10 cellular contexts compared by ENCODE assay signal in genomic region chr3:46977811-46978195, GRCh38. TPM values are rescaled to one million over a fixed set of nuclear protein-coding genes. Genes with fewer than 3 reads are reported as not detected.
A peak's percentile ranks its signal among the peaks of the same experiment; 100 is the strongest.
DNase-seq lines count a peak whose midpoint lies in the region; ATAC-seq, FAIRE-seq and TF ChIP-seq lines count a peak whose summit lies in the region.
"Had no signal": no experiment of that assay in that cellular context is flagged by ENCODE, and none has a peak within 500 bp of the region (broad histone marks: within the 10 kb centered on the region; RNA-seq: fewer than 3 reads in every experiment).

No MANE protein-coding gene starts in this region.

- TF ChIP-seq POLR2A in H1 (IDR thresholded peaks at IDR 0.05; ENCODE audit: control extremely low read depth in 1 of 2, low read depth in 2 of 2, low read length in 2 of 2): no peak

- no peak overlapping the region for H3K18ac ChIP-seq in H1 (ENCODE audit: extremely low read depth, low read length)

- H3K4ac ChIP-seq in H1 (replicated peaks; ENCODE audit: insufficient read length, low read depth, low read length): peak overlapping the region; percentile 83

- H3K23me2 ChIP-seq in H1 (ENCODE audit: low read depth, low read length): peaks cover 10% of the 10 kb centered on the region; the same call in 1 of the 2 replicates

- no peak for ATAC-seq in CD4-positive, CD25-positive, alpha-beta regulatory T cell (ENCODE audit: low read depth in 2 of 2)

- DNase-seq in CD4-positive, CD25-positive, alpha-beta regulatory T cell: no peak
- DNase-seq in H1 (ENCODE audit: low read depth in 1 of 2, low spot score in 2 of 2) (no peak), NCI-H526 (lab: John Stamatoyannopoulos, UW) (no peak), mucosa of gallbladder (ENCODE audit: low spot score) (no peak), NCI-H446 (lab: John Stamatoyannopoulos, UW) (no peak)
- no peak for DNase-seq in activated CD4-positive, CD25-positive, alpha-beta regulatory T cell treated with anti-CD3 and anti-CD28 coated beads, Interleukin-2, amount 50 U/mL, for 72 hours
- DNase-seq: NCI-H510A had no signal

- peak overlapping the region; percentile 18 for H3K4me3 ChIP-seq in CD4-positive, CD25-positive, alpha-beta regulatory T cell (ENCODE audit: low read depth, low read length)
- no peak overlapping the region for H3K4me3 ChIP-seq in OCI-LY3 (ENCODE audit: low read length)
- no peak overlapping the region for H3K4me3 ChIP-seq in H1 (ENCODE audit: extremely low read depth in 1 of 4, insufficient read depth in 2 of 4, low read depth in 3 of 4, low read length in 4 of 4)
- H3K4me3 ChIP-seq in neutrophil (ENCODE audit: low read depth in 1 of 2, low read length in 1 of 2): peak overlapping the region; percentile 1 to 79

- no peaks in the 10 kb centered on the region for H3K9me3 ChIP-seq in CD4-positive, CD25-positive, alpha-beta regulatory T cell (ENCODE audit: control insufficient read depth in 2 of 2, low read length in 2 of 2)
- H3K9me3 ChIP-seq in OCI-LY3 (ENCODE audit: insufficient read depth, low read length) (no peaks in the 10 kb centered on the region), H1 (ENCODE audit: insufficient read depth in 2 of 2, low read depth in 1 of 2, low read length in 1 of 2) (no peaks in the 10 kb centered on the region), neutrophil (no peaks in the 10 kb centered on the region)

- H2AFZ ChIP-seq in OCI-LY3 (ENCODE audit: low read depth, low read length) (no peak overlapping the region), H1 (ENCODE audit: low read length) (no peak overlapping the region)

- CTCF ChIA-PET in H1 (lab: Charles Lee; ENCODE audit: partially characterized antibody): interaction anchor here (0.6 to 13.0 kb wide), 4 partner anchors 25 to 125 kb away, joined by 3 to 130 read pairs (median 6); no protein-coding TSS in a partner anchor

- peak overlapping the region; percentile 75 to 98 (median 77) for H3K27ac Mint-ChIP-seq in CD4-positive, CD25-positive, alpha-beta regulatory T cell

- no peak overlapping the region for H4K5ac ChIP-seq in H1 (ENCODE audit: insufficient read length, low read depth, low read length)

- H4K8ac ChIP-seq in H1 (ENCODE audit: extremely low read depth, insufficient read depth, low read length): peak overlapping the region; percentile 59

- peaks cover 79% of the 10 kb centered on the region for H3K4me1 ChIP-seq in CD4-positive, CD25-positive, alpha-beta regulatory T cell (ENCODE audit: control insufficient read depth, insufficient read depth, low read length, poor library complexity, severe bottlenecking)
- H3K4me1 ChIP-seq in OCI-LY3 (ENCODE audit: low read length) (peaks cover 39% of the 10 kb centered on the region), H1 (replicated peaks in 1 of 4; ENCODE audit: control insufficient read depth in 3 of 4, insufficient read depth in 4 of 4, low read length in 3 of 4) (peaks cover 3 to 27% (median 16%) of the 10 kb centered on the region in 4 experiments), neutrophil (ENCODE audit: control insufficient read depth in 1 of 2, insufficient read depth in 1 of 2, low read depth in 1 of 2, low read length in 1 of 2) (peaks cover 80 to 82% of the 10 kb centered on the region in 2 experiments)

- peaks cover 5% of the 10 kb centered on the region for H3K27me3 Mint-ChIP-seq in CD4-positive, CD25-positive, alpha-beta regulatory T cell

- no peak overlapping the region for H3K9ac ChIP-seq in OCI-LY3 (ENCODE audit: low read length)
- H3K9ac ChIP-seq in H1 (replicated peaks in 1 of 4; ENCODE audit: extremely low read depth in 1 of 4, low read depth in 3 of 4, low read length in 3 of 4): no peak overlapping the region

- no peak overlapping the region for H2BK120ac ChIP-seq in H1 (replicated peaks; ENCODE audit: low read depth, low read length)

- H3K79me2 ChIP-seq in OCI-LY3 (ENCODE audit: low read length): peaks cover 72% of the 10 kb centered on the region
- peaks cover 21 to 37% of the 10 kb centered on the region in 2 experiments for H3K79me2 ChIP-seq in H1 (ENCODE audit: control insufficient read depth in 1 of 2, insufficient read depth in 2 of 2, low read length in 2 of 2)

- H3K4me2 ChIP-seq in OCI-LY3 (ENCODE audit: low read length): peak overlapping the region; percentile 94
- no peak overlapping the region; a peak in 2 of 4 replicates for H3K4me2 ChIP-seq in H1 (ENCODE audit: insufficient read depth in 1 of 2, low read depth in 2 of 2, low read length in 2 of 2)

- H3K23ac ChIP-seq in H1 (ENCODE audit: insufficient read length): no peak overlapping the region

- H3K14ac ChIP-seq in H1 (ENCODE audit: insufficient read length): no peak overlapping the region

- no peaks in the 10 kb centered on the region for H3K36me3 ChIP-seq in CD4-positive, CD25-positive, alpha-beta regulatory T cell (ENCODE audit: control insufficient read depth, insufficient read depth, low read length)
- H3K36me3 ChIP-seq in OCI-LY3 (replicated peaks; ENCODE audit: low read depth, low read length) (peaks cover 18% of the 10 kb centered on the region), H1 (ENCODE audit: control insufficient read depth in 2 of 4, insufficient read depth in 4 of 4, low read length in 3 of 4) (no peaks in the 10 kb centered on the region; a peak in 1 of 8 replicates), neutrophil (no peaks in the 10 kb centered on the region)

- no peak overlapping the region for H2BK5ac ChIP-seq in H1 (ENCODE audit: low read depth, low read length)

- peaks cover 2% of the 10 kb centered on the region; the same call in 1 of the 2 replicates for H3K79me1 ChIP-seq in H1 (ENCODE audit: low read depth, low read length)

- H2BK15ac ChIP-seq in H1 (ENCODE audit: low read length): peak overlapping the region; percentile 46; the same call in 1 of the 2 replicates

- H4K91ac ChIP-seq in H1 (replicated peaks; ENCODE audit: insufficient read length, low read length): no peak overlapping the region

- H2BK20ac ChIP-seq in H1 (ENCODE audit: low read length): 0 out of 2 replicates have a peak overlapping the region, but pooled peaks have one; percentile 18

- H4K20me1 ChIP-seq in OCI-LY3 (ENCODE audit: insufficient read depth, low read length): peaks cover 18% of the 10 kb centered on the region; the same call in 1 of the 2 replicates
- H4K20me1 ChIP-seq in H1 (replicated peaks in 1 of 2; ENCODE audit: control insufficient read depth in 1 of 2, insufficient read depth in 2 of 2, low read length in 2 of 2): peaks cover 4 to 15% of the 10 kb centered on the region in 2 experiments

- H3K36me3 Mint-ChIP-seq in CD4-positive, CD25-positive, alpha-beta regulatory T cell: peaks cover 2% of the 10 kb centered on the region

- H3K9me3 Mint-ChIP-seq in CD4-positive, CD25-positive, alpha-beta regulatory T cell: no peaks in the 10 kb centered on the region

- no peak for TF ChIP-seq CTCF in OCI-LY3 (IDR thresholded peaks at IDR 0.05; ENCODE audit: low read depth, low read length)
- TF ChIP-seq CTCF in H1 (IDR thresholded peaks at IDR 0.05; ENCODE audit: control extremely low read depth in 1 of 3, insufficient read depth in 1 of 3, low read depth in 1 of 3, low read length in 3 of 3): no peak
- TF ChIP-seq CTCF in neutrophil (IDR thresholded peaks at IDR 0.05): no peak

- peak overlapping the region; percentile 97 to 99 (median 99) for H3K4me3 Mint-ChIP-seq in CD4-positive, CD25-positive, alpha-beta regulatory T cell

- 94% methylated on average over 5 of the region's 5 CpGs; no CpG with 5 or more reads in 1 of the 2 experiments for WGBS in H1 (ENCODE audit: extremely low coverage in 1 of 2, insufficient coverage in 1 of 2, insufficient read length in 1 of 2, insufficient replicate concordance in 2 of 2, low coverage in 1 of 2, low lambda C conversion rate in 2 of 2, missing lambda C conversion rate in 1 of 2), 2 experiments

- no peak for TF ChIP-seq EP300 in H1 (IDR thresholded peaks at IDR 0.05; ENCODE audit: borderline replicate concordance in 1 of 2, low read depth in 2 of 2, low read length in 2 of 2)

- POLR2A ChIA-PET in H1 (lab: Charles Lee; ENCODE audit: partially characterized antibody): interaction anchor here (0.7 to 2.8 kb wide), 6 partner anchors 11 to 65 kb away, joined by 3 to 12 read pairs (median 4); no protein-coding TSS in a partner anchor

- peaks cover 12 to 75% (median 46%) of the 10 kb centered on the region in 4 donors for H3K4me1 Mint-ChIP-seq in CD4-positive, CD25-positive, alpha-beta regulatory T cell

- H2BK12ac ChIP-seq in H1 (ENCODE audit: low read depth, low read length): peak overlapping the region; percentile 1; the same call in 1 of the 2 replicates

- 0 out of 2 replicates have a peak overlapping the region, but pooled peaks have one; percentile 65 for H2AK5ac ChIP-seq in H1 (ENCODE audit: low read depth, low read length)

- no peak for TF ChIP-seq RAD21 in H1 (IDR thresholded peaks at IDR 0.05 in 1 of 2, conservative IDR thresholded peaks at IDR 0.05 in 1 of 2; ENCODE audit: low read depth in 2 of 2, low read length in 2 of 2)

- no peak for FAIRE-seq in H1 (lab: Jason Lieb, UNC)
- FAIRE-seq: bronchial epithelial cell had no signal

- H3K27me3 ChIP-seq in CD4-positive, CD25-positive, alpha-beta regulatory T cell (ENCODE audit: control insufficient read depth, insufficient read depth, low read length): no peaks in the 10 kb centered on the region
- H3K27me3 ChIP-seq in OCI-LY3 (ENCODE audit: low read depth, low read length): no peaks in the 10 kb centered on the region
- H3K27me3 ChIP-seq in H1 (replicated peaks in 1 of 4; ENCODE audit: control insufficient read depth in 3 of 4, extremely low read depth in 1 of 4, insufficient read depth in 3 of 4, low read length in 3 of 4): peaks cover 0 to 12% (median 3%) of the 10 kb centered on the region in 4 experiments; a peak in 3 of 7 replicates
- H3K27me3 ChIP-seq in neutrophil: no peaks in the 10 kb centered on the region

- H3K56ac ChIP-seq in H1 (replicated peaks; ENCODE audit: insufficient read length, low read depth, low read length): no peak overlapping the region

- H3K27ac ChIP-seq in CD4-positive, CD25-positive, alpha-beta regulatory T cell (ENCODE audit: insufficient read depth, low read length, poor library complexity, severe bottlenecking): peak overlapping the region; percentile 80
- no peak overlapping the region for H3K27ac ChIP-seq in OCI-LY3 (ENCODE audit: low read length)
- no peak overlapping the region for H3K27ac ChIP-seq in H1 (ENCODE audit: low read depth, low read length)
- peak overlapping the region; percentile 87 for H3K27ac ChIP-seq in neutrophil

RNA-seq across cellular contexts. Expression of gene CCDC12, which starts 1.3 kb away (rescaled TPM):
- total RNA-seq in CD4-positive, CD25-positive, alpha-beta regulatory T cell: 71.8 TPM
- 100 to 1,000 TPM in 3 of 4 donors, 10 to 100 TPM in 1; 90.4 to 116 (median 106) TPM for polyA plus RNA-seq in CD4-positive, CD25-positive, alpha-beta regulatory T cell
- total RNA-seq in H1 (2021; fragmentation: NEBNext Ultra II Directional; extraction: Animal tissue kit (Norgen Biotek cat#: 25700)): 41.3 and 44.4 TPM in 2 replicates
- polyA plus RNA-seq in H1 (2011; rRNA removed): 29.5 and 41.5 TPM in 2 replicates
- 57.2 TPM for polyA plus RNA-seq in H1 (2011; cell fraction: cytosol; rRNA removed)
- polyA plus RNA-seq in H1 (2011; cell fraction: nucleus; rRNA removed): 37.1 TPM
- polyA plus RNA-seq in H1 (2012, experiment 1 of 2): 50.0 to 59.6 TPM (median 58.4 TPM) in 4 replicates
- 27.9 TPM for polyA plus RNA-seq in H1 (2012, experiment 2 of 2)
- 39.5 TPM for polyA plus RNA-seq in H1 (2013, experiment 1 of 2)
- polyA plus RNA-seq in H1 (2013, experiment 2 of 2): 41.8 TPM
- 20.6 and 38.9 TPM in 2 replicates for polyA minus RNA-seq in H1 (2011; rRNA and poly(A)+ RNA removed)
- 12.0 TPM for polyA minus RNA-seq in H1 (2011; cell fraction: cytosol; rRNA and poly(A)+ RNA removed)
- polyA minus RNA-seq in H1 (2011; cell fraction: nucleus; rRNA and poly(A)+ RNA removed): 55.5 TPM
- total RNA-seq in mucosa of gallbladder: 50.0 TPM

RNA-seq across cellular contexts. Expression of gene NBEAL2, which starts 1.7 kb away (rescaled TPM):
- total RNA-seq in CD4-positive, CD25-positive, alpha-beta regulatory T cell: 429 TPM
- 10 to 100 TPM in 2 of 4 donors, 1 to 10 TPM in 2; 4.7 to 13.5 (median 8.6) TPM for polyA plus RNA-seq in CD4-positive, CD25-positive, alpha-beta regulatory T cell
- 45.8 and 46.9 TPM in 2 replicates for total RNA-seq in H1 (2021; fragmentation: NEBNext Ultra II Directional; extraction: Animal tissue kit (Norgen Biotek cat#: 25700))
- 27.3 and 47.8 TPM in 2 replicates for polyA plus RNA-seq in H1 (2011; rRNA removed)
- 30.9 TPM for polyA plus RNA-seq in H1 (2011; cell fraction: cytosol; rRNA removed)
- polyA plus RNA-seq in H1 (2011; cell fraction: nucleus; rRNA removed): 332 TPM
- polyA plus RNA-seq in H1 (2012, experiment 1 of 2): 36.4 to 64.7 TPM (median 55.9 TPM) in 4 replicates
- 42.2 TPM for polyA plus RNA-seq in H1 (2012, experiment 2 of 2)
- 15.7 TPM for polyA plus RNA-seq in H1 (2013, experiment 1 of 2)
- polyA plus RNA-seq in H1 (2013, experiment 2 of 2): 14.2 TPM
- polyA minus RNA-seq in H1 (2011; rRNA and poly(A)+ RNA removed): 19.1 and 33.7 TPM in 2 replicates
- polyA minus RNA-seq in H1 (2011; cell fraction: cytosol; rRNA and poly(A)+ RNA removed): 16.9 TPM
- 58.1 TPM for polyA minus RNA-seq in H1 (2011; cell fraction: nucleus; rRNA and poly(A)+ RNA removed)
- 150 TPM for total RNA-seq in mucosa of gallbladder

Comparison
In these comparisons a context has a peak if more than half of its experiments do, and no peak if none do; other contexts are left out.
1. H3K27ac ChIP-seq: peak in CD4-positive, CD25-positive, alpha-beta regulatory T cell (single experiment) and neutrophil (single experiment); none in OCI-LY3 (single experiment) and H1 (single experiment).
2. H3K4me3 ChIP-seq: peak in CD4-positive, CD25-positive, alpha-beta regulatory T cell (single experiment) and neutrophil (2 of 2); none in OCI-LY3 (single experiment) and H1 (0 of 4).